In the genomic region with DNA sequence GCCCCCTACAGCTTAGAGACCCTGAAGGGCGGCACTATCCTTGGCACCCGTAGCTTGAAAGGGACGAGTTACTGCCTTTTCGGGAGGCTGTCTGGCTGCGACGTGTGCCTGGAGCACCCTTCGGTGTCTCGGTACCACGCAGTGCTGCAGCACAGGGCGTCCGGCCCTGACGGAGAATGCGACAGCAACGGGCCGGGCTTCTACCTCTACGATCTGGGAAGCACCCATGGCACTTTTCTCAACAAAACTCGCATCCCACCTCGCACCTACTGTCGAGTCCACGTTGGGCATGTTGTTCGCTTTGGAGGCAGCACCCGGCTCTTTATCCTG, we compare ENCODE assay signal across 8 cellular contexts. TPM values are rescaled to one million over a fixed set of nuclear protein-coding genes. Genes with fewer than 3 reads are reported as not detected.
DNase-seq lines count a peak whose midpoint lies in the region; ATAC-seq and TF ChIP-seq lines count a peak whose summit lies in the region.

No MANE protein-coding gene starts in this region.

- peaks cover 56% of the 10 kb centered on the region for H3K4me1 Mint-ChIP-seq in CD4-positive, alpha-beta T cell (ENCODE audit: low read depth)

- intact Hi-C loops in CD4-positive, alpha-beta T cell (cut with DNase I, micrococcal nuclease) = loop anchor here in 1 of 2 experiments (5.0 to 10.0 kb wide), 5 partner anchors 82 to 1143 kb away; a partner anchor contains a TSS

- H3K36me3 ChIP-seq in right atrium auricular region = peaks cover 47% of the 10 kb centered on the region

- peak; percentile 10 for ATAC-seq in CD4-positive, alpha-beta T cell (ENCODE audit: poor library complexity)
- ATAC-seq in HG02642 (IDR thresholded peaks at IDR 0.05; ENCODE audit: poor library complexity, unreplicated experiment) = peak; percentile 8
- ATAC-seq in GM21576 (IDR thresholded peaks at IDR 0.05; ENCODE audit: unreplicated experiment) = no peak

- H3K27me3 Mint-ChIP-seq in CD4-positive, alpha-beta T cell = no peaks in the 10 kb centered on the region

- H3K9me3 ChIP-seq in CD4-positive, alpha-beta T cell (ENCODE audit: control insufficient read depth, low read length) = no peaks in the 10 kb centered on the region
- no peaks in the 10 kb centered on the region for H3K9me3 ChIP-seq in right atrium auricular region

- H3K9me3 Mint-ChIP-seq in CD4-positive, alpha-beta T cell = no peaks in the 10 kb centered on the region

- H3K4me3 ChIP-seq in WI38 (ENCODE audit: low read depth, low read length) (peak overlapping the region; percentile 96), right atrium auricular region (peak overlapping the region; percentile 75 to 80), skin epidermis (peak overlapping the region; percentile 61 to 93 (median 69))

- H3K27ac Mint-ChIP-seq in CD4-positive, alpha-beta T cell = peak overlapping the region; percentile 93

- H3K4me1 ChIP-seq in right atrium auricular region = peaks cover 3 to 30% of the 10 kb centered on the region in 2 donors

- POLR2A ChIA-PET in CD4-positive, alpha-beta T cell (lab: Charles Lee) = interaction anchor here (0.9 to 1.7 kb wide), 10 partner anchors 9 to 1231 kb away, joined by 3 to 20 read pairs (median 4); a partner anchor contains a TSS

- no peak for TF ChIP-seq CTCF in CD4-positive, alpha-beta T cell (IDR thresholded peaks at IDR 0.05)
- TF ChIP-seq CTCF in WI38 (IDR thresholded peaks at IDR 0.05; ENCODE audit: low read depth, low read length) = no peak
- TF ChIP-seq CTCF in right atrium auricular region (IDR thresholded peaks at IDR 0.05) = no peak

- CTCF ChIA-PET in CD4-positive, alpha-beta T cell (lab: Charles Lee) = interaction anchor here (1.6 to 7.2 kb wide), 3 partner anchors 19 to 39 kb away, joined by 5 to 49 read pairs (median 6); a partner anchor contains a TSS

- peaks cover 75% of the 10 kb centered on the region for H3K36me3 Mint-ChIP-seq in CD4-positive, alpha-beta T cell (ENCODE audit: low read depth)

- H3K4me3 Mint-ChIP-seq in CD4-positive, alpha-beta T cell = peak overlapping the region; percentile 99

- no peaks in the 10 kb centered on the region for H3K27me3 ChIP-seq in CD4-positive, alpha-beta T cell (ENCODE audit: control insufficient read depth, insufficient read depth, low read length)
- no peaks in the 10 kb centered on the region for H3K27me3 ChIP-seq in right atrium auricular region

- peak overlapping the region; percentile 90 for H3K27ac ChIP-seq in CD4-positive, alpha-beta T cell (ENCODE audit: low read depth, low read length)
- H3K27ac ChIP-seq in right atrium auricular region (peak overlapping the region; percentile 84 to 92), skin epidermis (peak overlapping the region; percentile 23 to 96 (median 89))

- DNase-seq in CD4-positive, alpha-beta T cell = no peak
- DNase-seq in right atrium auricular region (ENCODE audit: low spot score) (no peak), hippocampal formation (lab: John Stamatoyannopoulos, UW) (no peak)
- DNase-seq in activated CD4-positive, alpha-beta T cell treated with anti-CD3 and anti-CD28 coated beads, Interleukin-2, amount 50 U/mL, for 4 hours = no peak

RNA-seq across cellular contexts. Expression of a gene that starts 0.5 kb away (rescaled TPM):
- 10 to 100 TPM; 14.2 to 15.3 TPM for total RNA-seq in CD4-positive, alpha-beta T cell
- total RNA-seq in right atrium auricular region = 10 to 100 TPM; 18.0 to 18.2 TPM

RNA-seq across cellular contexts. Expression of a gene that starts 0.8 kb away (rescaled TPM):
- 10 to 100 TPM; 48.5 to 52.2 TPM for total RNA-seq in CD4-positive, alpha-beta T cell
- 10 to 100 TPM; 16.1 to 25.0 TPM for total RNA-seq in right atrium auricular region

RNA-seq across cellular contexts. Expression of a gene that starts 35.4 kb away (rescaled TPM):
- total RNA-seq in CD4-positive, alpha-beta T cell = 10 to 100 TPM; 24.6 to 28.1 TPM
- 10 to 100 TPM; 10.8 to 15.7 TPM for total RNA-seq in right atrium auricular region

RNA-seq across cellular contexts. Expression of a gene that starts 35.4 kb away (rescaled TPM):
- total RNA-seq in CD4-positive, alpha-beta T cell = under 1 TPM; 0.47 to 0.91 TPM
- 1 to 10 TPM; 3.6 to 4.2 TPM for total RNA-seq in right atrium auricular region
